Comparison of ENCODE assay signal across 18 cellular contexts in genomic region chr13:94534171-94534570, GRCh38. TPM values are rescaled to one million over a fixed set of nuclear protein-coding genes. Genes with fewer than 3 reads are reported as not detected.
DNase-seq lines count a peak whose midpoint lies in the region; ATAC-seq and TF ChIP-seq lines count a peak whose summit lies in the region.
"Had no signal": no experiment of that assay in that cellular context is flagged by ENCODE, and none has a peak within 500 bp of the region (broad histone marks: within the 10 kb centered on the region; RNA-seq: fewer than 3 reads in every experiment).

No MANE protein-coding gene starts in this region.

- H3K4me3 ChIP-seq in epithelial cell of proximal tubule (ENCODE audit: low read depth, low read length) (no peak overlapping the region), retinal pigment epithelial cell (ENCODE audit: low read length) (no peak overlapping the region)
- H3K4me3 ChIP-seq: BLaER1 treated with 17β-estradiol and CSF1 and Interleukin-3, amounts not matched to agents 10 nM and 100 nM; HAP-1 had no signal

- intact Hi-C loops in CD4-positive, alpha-beta T cell (cut with DNase I, micrococcal nuclease) = no loop called here

- H3K36me3 Mint-ChIP-seq in CD4-positive, alpha-beta T cell (ENCODE audit: low read depth) = no peaks in the 10 kb centered on the region

- H3K27me3 Mint-ChIP-seq in CD4-positive, alpha-beta T cell = peaks cover 4% of the 10 kb centered on the region

- no peak for ATAC-seq in CD4-positive, alpha-beta T cell (ENCODE audit: poor library complexity)
- ATAC-seq in HG03571 (IDR thresholded peaks at IDR 0.05; ENCODE audit: unreplicated experiment) = no peak

- peaks cover 16% of the 10 kb centered on the region for H3K4me1 Mint-ChIP-seq in CD4-positive, alpha-beta T cell (ENCODE audit: low read depth)

- peak; percentile 37 for DNase-seq in ELR (ENCODE audit: low read depth)
- peak; percentile 21 for DNase-seq in amniotic epithelial cell (ENCODE audit: low read depth)
- peak; percentile 1 for DNase-seq in epithelial cell of proximal tubule (ENCODE audit: low read depth)
- DNase-seq in retinal pigment epithelial cell (ENCODE audit: low read depth) = peak; percentile 59
- DNase-seq in CD4-positive, alpha-beta T cell = no peak
- DNase-seq in GM03348 (ENCODE audit: low spot score) = no peak
- DNase-seq: DMS79 treated with DMSO at 0.1 percent for 48 hours, MV-4-11, NCI-H1417, NCI-H1930, NCI-H446, NCI-H69, SIG-M5 had no signal

- H3K9me3 Mint-ChIP-seq in CD4-positive, alpha-beta T cell = no peaks in the 10 kb centered on the region

- H3K4me3 Mint-ChIP-seq in CD4-positive, alpha-beta T cell = no peak overlapping the region

- no peaks in the 10 kb centered on the region for H3K9me3 ChIP-seq in CD4-positive, alpha-beta T cell (ENCODE audit: control insufficient read depth, low read length)

- no peak overlapping the region for H3K27ac Mint-ChIP-seq in CD4-positive, alpha-beta T cell

- TF ChIP-seq CTCF in epithelial cell of proximal tubule (conservative IDR thresholded peaks at IDR 0.05; ENCODE audit: low read depth, low read length) (no peak), retinal pigment epithelial cell (conservative IDR thresholded peaks at IDR 0.05; ENCODE audit: low read depth, low read length) (no peak)
- no peak for TF ChIP-seq CTCF in CD4-positive, alpha-beta T cell (IDR thresholded peaks at IDR 0.05)

- H3K27me3 ChIP-seq in CD4-positive, alpha-beta T cell (ENCODE audit: control insufficient read depth, insufficient read depth, low read length) = no peaks in the 10 kb centered on the region
- H3K27me3 ChIP-seq: BLaER1 treated with 17β-estradiol and CSF1 and Interleukin-3, amounts not matched to agents 10 nM and 100 nM had no signal

- POLR2A ChIA-PET in CD4-positive, alpha-beta T cell (lab: Charles Lee) = no interaction called here

- no peak overlapping the region for H3K27ac ChIP-seq in CD4-positive, alpha-beta T cell (ENCODE audit: low read depth, low read length)
- H3K27ac ChIP-seq: BLaER1 treated with 17β-estradiol and CSF1 and Interleukin-3, amounts not matched to agents 10 nM and 100 nM; HL-60 had no signal

- CTCF ChIA-PET in CD4-positive, alpha-beta T cell (lab: Charles Lee) = no interaction called here

RNA-seq across cellular contexts. Expression of gene DCT, which starts 54.7 kb away (rescaled TPM):
- not detected in 2 replicates for total RNA-seq in epithelial cell of proximal tubule
- under 1 TPM; 0.25 to 0.36 TPM for total RNA-seq in CD4-positive, alpha-beta T cell
- total RNA-seq: RPMI7951 had no signal

Comparison
In these comparisons a context has a peak if more than half of its experiments do, and no peak if none do; other contexts are left out.
1. DNase-seq: peak in ELR (single experiment), amniotic epithelial cell (single experiment), epithelial cell of proximal tubule (single experiment) and retinal pigment epithelial cell (single experiment); none in CD4-positive, alpha-beta T cell (0 of 10) and GM03348 (single experiment).